In the genomic region with DNA sequence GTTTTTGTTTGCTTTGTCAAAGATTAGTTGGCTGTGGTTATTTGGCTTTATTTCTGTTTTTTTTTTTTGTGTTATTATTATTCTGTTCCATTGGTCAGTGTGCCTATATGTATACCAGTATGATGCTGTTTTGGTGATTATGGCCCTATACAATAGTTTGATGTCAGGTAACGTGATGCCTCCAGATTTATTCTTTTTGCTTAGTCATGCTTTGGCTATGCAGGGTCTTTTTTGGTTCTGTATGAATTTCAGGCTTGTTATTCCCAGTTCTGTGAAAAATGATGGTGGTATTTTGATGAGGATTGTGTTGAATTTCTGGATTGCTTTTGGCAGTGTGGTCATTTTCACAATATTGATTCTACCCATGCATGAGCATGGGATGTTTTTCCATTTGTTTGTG, we compare ENCODE assay signal across 2 cellular contexts.
TF ChIP-seq lines count a peak whose summit lies in the region.

No MANE protein-coding gene starts in this region.

TF ChIP-seq in HepG2, 621 proteins besides CTCF, POLR2A, EP300 and RAD21 (continued from another document):
- peak; percentile 70 for TF ChIP-seq NFE2L2 (IDR thresholded peaks at IDR 0.05; ENCODE audit: low read length)

TF ChIP-seq in K562, 482 proteins besides CTCF, POLR2A, EP300 and RAD21 (continued from another document):
- TF ChIP-seq, protein P1, sequence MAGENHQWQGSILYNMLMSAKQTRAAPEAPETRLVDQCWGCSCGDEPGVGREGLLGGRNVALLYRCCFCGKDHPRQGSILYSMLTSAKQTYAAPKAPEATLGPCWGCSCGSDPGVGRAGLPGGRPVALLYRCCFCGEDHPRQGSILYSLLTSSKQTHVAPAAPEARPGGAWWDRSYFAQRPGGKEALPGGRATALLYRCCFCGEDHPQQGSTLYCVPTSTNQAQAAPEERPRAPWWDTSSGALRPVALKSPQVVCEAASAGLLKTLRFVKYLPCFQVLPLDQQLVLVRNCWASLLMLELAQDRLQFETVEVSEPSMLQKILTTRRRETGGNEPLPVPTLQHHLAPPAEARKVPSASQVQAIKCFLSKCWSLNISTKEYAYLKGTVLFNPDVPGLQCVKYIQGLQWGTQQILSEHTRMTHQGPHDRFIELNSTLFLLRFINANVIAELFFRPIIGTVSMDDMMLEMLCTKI (IDR thresholded peaks at IDR 0.05; ENCODE audit: partially characterized antibody) = no peak
- TF ChIP-seq NR1H2 (CRISPR knock-in tag; IDR thresholded peaks at IDR 0.05) (no peak), TBP (optimal IDR thresholded peaks at IDR 0.05; ENCODE audit: low read depth, low read length) (no peak), FOXJ3 (CRISPR knock-in tag; IDR thresholded peaks at IDR 0.05) (no peak), SRSF9 (IDR thresholded peaks at IDR 0.05; ENCODE audit: borderline replicate concordance, low read depth, low read length) (no peak), EWSR1 (IDR thresholded peaks at IDR 0.05; ENCODE audit: borderline replicate concordance, low read depth, partially characterized antibody) (no peak), TBL1XR1 (IDR thresholded peaks at IDR 0.05; ENCODE audit: low read length in 2 of 2) (no peak), NFE2L1 (tag; IDR thresholded peaks at IDR 0.05; ENCODE audit: borderline replicate concordance, low read depth) (peak; percentile 29; the same call in 1 of the 2 replicates)
- TF ChIP-seq, protein P2, sequence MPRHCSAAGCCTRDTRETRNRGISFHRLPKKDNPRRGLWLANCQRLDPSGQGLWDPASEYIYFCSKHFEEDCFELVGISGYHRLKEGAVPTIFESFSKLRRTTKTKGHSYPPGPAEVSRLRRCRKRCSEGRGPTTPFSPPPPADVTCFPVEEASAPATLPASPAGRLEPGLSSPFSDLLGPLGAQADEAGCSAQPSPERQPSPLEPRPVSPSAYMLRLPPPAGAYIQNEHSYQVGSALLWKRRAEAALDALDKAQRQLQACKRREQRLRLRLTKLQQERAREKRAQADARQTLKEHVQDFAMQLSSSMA (CRISPR knock-in tag; IDR thresholded peaks at IDR 0.05) = no peak
- TF ChIP-seq, protein P3, sequence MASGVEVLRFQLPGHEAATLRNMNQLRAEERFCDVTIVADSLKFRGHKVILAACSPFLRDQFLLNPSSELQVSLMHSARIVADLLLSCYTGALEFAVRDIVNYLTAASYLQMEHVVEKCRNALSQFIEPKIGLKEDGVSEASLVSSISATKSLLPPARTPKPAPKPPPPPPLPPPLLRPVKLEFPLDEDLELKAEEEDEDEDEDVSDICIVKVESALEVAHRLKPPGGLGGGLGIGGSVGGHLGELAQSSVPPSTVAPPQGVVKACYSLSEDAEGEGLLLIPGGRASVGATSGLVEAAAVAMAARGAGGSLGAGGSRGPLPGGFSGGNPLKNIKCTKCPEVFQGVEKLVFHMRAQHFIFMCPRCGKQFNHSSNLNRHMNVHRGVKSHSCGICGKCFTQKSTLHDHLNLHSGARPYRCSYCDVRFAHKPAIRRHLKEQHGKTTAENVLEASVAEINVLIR (CRISPR knock-in tag; IDR thresholded peaks at IDR 0.05) = no peak
